ENCODE assay signal across 10 cellular contexts in the genomic region with DNA sequence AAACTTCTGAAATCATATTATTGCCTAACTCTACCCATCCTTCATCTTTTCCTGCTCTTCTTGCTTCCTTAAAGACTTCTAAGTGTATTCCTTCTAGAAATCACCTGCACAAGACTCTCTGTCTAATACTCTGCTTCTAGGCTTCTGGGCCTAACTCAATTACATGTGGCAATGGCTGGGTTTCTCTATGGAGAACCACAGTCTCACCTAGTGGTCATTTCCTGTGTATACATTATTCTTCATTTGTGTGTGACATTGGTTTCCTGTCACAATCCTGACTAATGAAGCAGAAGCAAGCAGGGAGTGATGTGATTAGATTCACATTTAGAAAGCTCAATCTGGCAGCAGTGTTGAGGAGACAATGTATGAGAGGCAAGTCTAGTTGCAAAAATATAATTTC. TPM values are rescaled to one million over a fixed set of nuclear protein-coding genes. Genes with fewer than 3 reads are reported as not detected.
DNase-seq lines count a peak whose midpoint lies in the region; ATAC-seq and TF ChIP-seq lines count a peak whose summit lies in the region.
"Had no signal": no experiment of that assay in that cellular context is flagged by ENCODE, and none has a peak within 500 bp of the region (broad histone marks: within the 10 kb centered on the region; RNA-seq: fewer than 3 reads in every experiment).

No MANE protein-coding gene starts in this region.

- TF ChIP-seq CTCF in osteoblast (IDR thresholded peaks at IDR 0.05; ENCODE audit: extremely low read depth, low read depth, low read length) = peak; percentile 15

- ATAC-seq in HG03103 (IDR thresholded peaks at IDR 0.05; ENCODE audit: low read depth, unreplicated experiment) (peak; percentile 79), GM19328 (IDR thresholded peaks at IDR 0.05; ENCODE audit: unreplicated experiment) (no peak)
- ATAC-seq in activated T-helper 17 cell treated with anti-CD3 and anti-CD28 coated beads, Interleukin-2, amount 50 U/mL, for 72 hours (replicated peaks) = peak; percentile 66

- no peaks in the 10 kb centered on the region for H3K36me3 ChIP-seq in osteoblast (ENCODE audit: insufficient read depth, low read length)

- no peaks in the 10 kb centered on the region for H3K9me3 ChIP-seq in osteoblast (ENCODE audit: low read depth, low read length)

- H3K27me3 Mint-ChIP-seq in activated T-helper 17 cell treated with anti-CD3 and anti-CD28 coated beads, Interleukin-2, amount 50 U/mL, for 72 hours = peaks cover 12% of the 10 kb centered on the region

- H3K36me3 Mint-ChIP-seq in activated T-helper 17 cell treated with anti-CD3 and anti-CD28 coated beads, Interleukin-2, amount 50 U/mL, for 72 hours (ENCODE audit: low read depth) = no peaks in the 10 kb centered on the region

- H3K27ac Mint-ChIP-seq in activated T-helper 17 cell treated with anti-CD3 and anti-CD28 coated beads, Interleukin-2, amount 50 U/mL, for 72 hours = no peak overlapping the region

- no peak overlapping the region for H3K4me3 Mint-ChIP-seq in activated T-helper 17 cell treated with anti-CD3 and anti-CD28 coated beads, Interleukin-2, amount 50 U/mL, for 72 hours

- H3K27me3 ChIP-seq in osteoblast (ENCODE audit: insufficient read depth, low read length) = no peaks in the 10 kb centered on the region

- H3K4me1 ChIP-seq in osteoblast (ENCODE audit: insufficient read depth, low read length) = peaks cover 8% of the 10 kb centered on the region

- no peaks in the 10 kb centered on the region for H3K9me3 Mint-ChIP-seq in activated T-helper 17 cell treated with anti-CD3 and anti-CD28 coated beads, Interleukin-2, amount 50 U/mL, for 72 hours

- H3K27ac ChIP-seq in osteoblast (ENCODE audit: low read depth, low read length) = no peak overlapping the region

- DNase-seq in NCI-H82 (lab: John Stamatoyannopoulos, UW) = peak; percentile 17
- no peak for DNase-seq in NCI-H82 treated with DMSO at 0.1 percent for 48 hours (lab: John Stamatoyannopoulos, UW; ENCODE audit: unreplicated experiment)
- no peak for DNase-seq in osteoblast (ENCODE audit: insufficient read length, low spot score, missing footprints)
- no peak for DNase-seq in stimulated activated CD4-positive, alpha-beta T cell treated with anti-CD3 and anti-CD28 coated beads, Interleukin-2, amount 100 ng/mL, for 48 hours
- DNase-seq in HuH-7.5 (ENCODE audit: low spot score) = no peak
- DNase-seq: cerebellar nuclear complex had no signal

- H3K79me2 ChIP-seq in osteoblast (ENCODE audit: insufficient read depth, low read length) = no peaks in the 10 kb centered on the region

- H3K4me3 ChIP-seq in osteoblast (ENCODE audit: insufficient read depth, low read length) = no peak overlapping the region

- H2AFZ ChIP-seq in osteoblast (ENCODE audit: low read length) = peak overlapping the region; percentile 72

- no peak overlapping the region for H3K4me2 ChIP-seq in osteoblast (ENCODE audit: insufficient read depth, low read length)

- H3K4me1 Mint-ChIP-seq in activated T-helper 17 cell treated with anti-CD3 and anti-CD28 coated beads, Interleukin-2, amount 50 U/mL, for 72 hours = no peaks in the 10 kb centered on the region

- H4K20me1 ChIP-seq in osteoblast (ENCODE audit: insufficient read depth, low read length) = no peaks in the 10 kb centered on the region

RNA-seq across cellular contexts. Expression of a gene that starts 16.9 kb away (rescaled TPM):
- total RNA-seq in activated T-helper 17 cell treated with anti-CD3 and anti-CD28 coated beads, Interleukin-2, amount 50 U/mL, for 72 hours = under 1 TPM; 0.11 to 0.61 TPM
- 0.29 and 1.1 TPM in 2 replicates for total RNA-seq in osteoblast

RNA-seq across cellular contexts. Expression of a gene that starts 48.8 kb away (rescaled TPM):
- not detected for total RNA-seq in activated T-helper 17 cell treated with anti-CD3 and anti-CD28 coated beads, Interleukin-2, amount 50 U/mL, for 72 hours
- total RNA-seq in osteoblast = under 0.01 TPM in 1 of 2 replicates, not detected in the other
- total RNA-seq: T-helper 2 cell treated with Interferon-gamma antibody and Interleukin-4, amounts not matched to agents 100 ng/mL and 5 ng/mL, for 36 hours had no signal
